Comparison of ENCODE assay signal across 9 cellular contexts in genomic region chr12:31714406-31715271, GRCh38. TPM values are rescaled to one million over a fixed set of nuclear protein-coding genes. Genes with fewer than 3 reads are reported as not detected.
DNase-seq lines count a peak whose midpoint lies in the region; ATAC-seq lines count a peak whose summit lies in the region.
"Had no signal": no experiment of that assay in that cellular context is flagged by ENCODE, and none has a peak within 500 bp of the region (broad histone marks: within the 10 kb centered on the region; RNA-seq: fewer than 3 reads in every experiment).

No MANE protein-coding gene starts in this region.

- no peak overlapping the region for H3K4me3 ChIP-seq in skeletal muscle tissue (ENCODE audit: low read length in 3 of 3)

- H3K27me3 Mint-ChIP-seq in activated naive CD8-positive, alpha-beta T cell treated with anti-CD3 and anti-CD28 coated beads for 36 hours: no peaks in the 10 kb centered on the region

- no peak overlapping the region for H3K9ac ChIP-seq in skeletal muscle tissue (ENCODE audit: low read depth in 1 of 3, low read length in 3 of 3)

- no peaks in the 10 kb centered on the region for H3K9me3 ChIP-seq in skeletal muscle tissue (ENCODE audit: control insufficient read depth in 3 of 3, low read length in 3 of 3)

- peaks cover 19% of the 10 kb centered on the region for H3K9me3 Mint-ChIP-seq in activated naive CD8-positive, alpha-beta T cell treated with anti-CD3 and anti-CD28 coated beads for 36 hours

- peaks cover 49% of the 10 kb centered on the region for H3K36me3 Mint-ChIP-seq in activated naive CD8-positive, alpha-beta T cell treated with anti-CD3 and anti-CD28 coated beads for 36 hours

- ATAC-seq in GM18867 (IDR thresholded peaks at IDR 0.05; ENCODE audit: unreplicated experiment): peak; percentile 30
- peak; percentile 5 for ATAC-seq in HG02763 (IDR thresholded peaks at IDR 0.05; ENCODE audit: unreplicated experiment)
- no peak for ATAC-seq in GM21619 (IDR thresholded peaks at IDR 0.05; ENCODE audit: unreplicated experiment)

- peaks cover 9% of the 10 kb centered on the region for H3K4me1 Mint-ChIP-seq in activated naive CD8-positive, alpha-beta T cell treated with anti-CD3 and anti-CD28 coated beads for 36 hours

- DNase-seq in activated naive CD8-positive, alpha-beta T cell treated with anti-CD3 and anti-CD28 coated beads for 36 hours: no peak
- DNase-seq in RKO (ENCODE audit: low spot score): no peak
- DNase-seq in head of caudate nucleus: no peak
- no peak for DNase-seq in HK-2 (ENCODE audit: unreplicated experiment)
- DNase-seq: activated naive CD4-positive, alpha-beta T cell treated with anti-CD3 and anti-CD28 coated beads, Interleukin-2, amount 50 U/mL, for 16 hours had no signal

- H3K27ac ChIP-seq in skeletal muscle tissue (ENCODE audit: low read depth, low read length): peak overlapping the region; percentile 15

- no peaks in the 10 kb centered on the region for H3K27me3 ChIP-seq in skeletal muscle tissue (ENCODE audit: control insufficient read depth in 3 of 3, insufficient read depth in 3 of 3, low read length in 3 of 3)

- H3K4me1 ChIP-seq in skeletal muscle tissue (ENCODE audit: control insufficient read depth in 3 of 3, insufficient read depth in 3 of 3, low read length in 3 of 3): no peaks in the 10 kb centered on the region

- no peak overlapping the region for H3K4me3 Mint-ChIP-seq in activated naive CD8-positive, alpha-beta T cell treated with anti-CD3 and anti-CD28 coated beads for 36 hours

- intact Hi-C loops in head of caudate nucleus (cut with DNase I): no loop called here

- peaks cover 0 to 3% (median 0%) of the 10 kb centered on the region in 3 donors for H3K36me3 ChIP-seq in skeletal muscle tissue (ENCODE audit: control insufficient read depth in 3 of 3, insufficient read depth in 3 of 3, low read length in 3 of 3)

- H3K27ac Mint-ChIP-seq in activated naive CD8-positive, alpha-beta T cell treated with anti-CD3 and anti-CD28 coated beads for 36 hours: peak overlapping the region; percentile 2

RNA-seq across cellular contexts. Expression of gene AMN1, which starts 14.2 kb away (rescaled TPM):
- total RNA-seq in activated naive CD8-positive, alpha-beta T cell treated with anti-CD3 and anti-CD28 coated beads for 36 hours: 1 to 10 TPM; 2.7 to 3.7 TPM
- 11.5 TPM for total RNA-seq in skeletal muscle tissue

RNA-seq across cellular contexts. Expression of gene ETFBKMT, which starts 55.2 kb away (rescaled TPM):
- under 1 TPM; 0.64 to 0.99 TPM for total RNA-seq in activated naive CD8-positive, alpha-beta T cell treated with anti-CD3 and anti-CD28 coated beads for 36 hours
- total RNA-seq in skeletal muscle tissue: 2.1 TPM
